Comparison of ENCODE assay signal across 21 cellular contexts in genomic region chr13:71339010-71339409, GRCh38.
DNase-seq lines count a peak whose midpoint lies in the region; ATAC-seq and TF ChIP-seq lines count a peak whose summit lies in the region.
"Had no signal": no experiment of that assay in that cellular context is flagged by ENCODE, and none has a peak within 500 bp of the region (broad histone marks: within the 10 kb centered on the region; RNA-seq: fewer than 3 reads in every experiment).

No MANE protein-coding gene starts in this region.

- CTCF ChIA-PET in SK-N-SH (lab: Yijun Ruan, JAX) (no interaction called here), Calu3 (lab: Charles Lee) (no interaction called here)

- H3F3A ChIP-seq in SK-N-SH (replicated peaks; ENCODE audit: insufficient read depth): no peaks in the 10 kb centered on the region

- no peaks in the 10 kb centered on the region for H3K9me3 ChIP-seq in SK-N-SH
- no peaks in the 10 kb centered on the region for H3K9me3 ChIP-seq in aorta (ENCODE audit: control insufficient read depth, low read length)
- H3K9me3 ChIP-seq: A549; BE2C; BLaER1 treated with 17β-estradiol and CSF1 and Interleukin-3, amounts not matched to agents 10 nM and 100 nM had no signal

- H3K4me1 ChIP-seq in SK-N-SH (ENCODE audit: control insufficient read depth in 1 of 2, insufficient read depth in 2 of 2, low read depth in 1 of 2, low read length in 1 of 2): no peaks in the 10 kb centered on the region; a peak in 1 of 4 replicates
- H3K4me1 ChIP-seq in aorta (ENCODE audit: control insufficient read depth in 1 of 2, insufficient read depth in 2 of 2, low read length in 2 of 2): no peaks in the 10 kb centered on the region
- H3K4me1 ChIP-seq: A549; BE2C; BLaER1 treated with 17β-estradiol and CSF1 and Interleukin-3, amounts not matched to agents 10 nM and 100 nM had no signal

- H3K36me3 ChIP-seq in SK-N-SH (replicated peaks in 1 of 2; ENCODE audit: control insufficient read depth in 1 of 2, insufficient read depth in 2 of 2, low read length in 1 of 2) (no peaks in the 10 kb centered on the region), aorta (ENCODE audit: control insufficient read depth in 1 of 2, insufficient read depth in 2 of 2, low read length in 1 of 2) (no peaks in the 10 kb centered on the region)
- H3K36me3 ChIP-seq: BE2C; BLaER1 treated with 17β-estradiol and CSF1 and Interleukin-3, amounts not matched to agents 10 nM and 100 nM had no signal

- H3K9me3 Mint-ChIP-seq in Calu3 (ENCODE audit: low read depth, unreplicated experiment): no peaks in the 10 kb centered on the region
- H3K9me3 Mint-ChIP-seq: CD4-positive, alpha-beta T cell had no signal

- H3K4me1 Mint-ChIP-seq in Calu3 (ENCODE audit: low read depth, unreplicated experiment): no peaks in the 10 kb centered on the region
- H3K4me1 Mint-ChIP-seq: CD14-positive monocyte; CD8-positive, alpha-beta memory T cell had no signal

- H3K36me3 Mint-ChIP-seq in Calu3 (ENCODE audit: insufficient read depth, unreplicated experiment): no peaks in the 10 kb centered on the region
- H3K36me3 Mint-ChIP-seq: CD14-positive monocyte; CD8-positive, alpha-beta memory T cell had no signal

- 24% methylated on average over 1 of the region's 1 CpG for WGBS in SK-N-SH (ENCODE audit: low lambda C conversion rate)
- 67 to 78% methylated on average over 1 of the region's 1 CpG for WGBS in aorta, 2 donors

- TF ChIP-seq CTCF in SK-N-SH (IDR thresholded peaks at IDR 0.05) (no peak), fibroblast of villous mesenchyme (IDR thresholded peaks at IDR 0.05; ENCODE audit: insufficient read depth, low read depth, low read length) (no peak), Calu3 (IDR thresholded peaks at IDR 0.05; ENCODE audit: unreplicated experiment) (no peak)

- no peak overlapping the region for H3K4me2 ChIP-seq in SK-N-SH
- H3K4me2 ChIP-seq: A549; BLaER1 treated with 17β-estradiol and CSF1 and Interleukin-3, amounts not matched to agents 10 nM and 100 nM had no signal

- intact Hi-C loops in Calu3 (cut with micrococcal nuclease; ENCODE audit: unreplicated experiment) (no loop called here), aorta (cut with DNase I) (no loop called here)

- no peak overlapping the region for H3K27ac Mint-ChIP-seq in Calu3 (ENCODE audit: unreplicated experiment)
- H3K27ac Mint-ChIP-seq: CD14-positive monocyte; CD4-positive, alpha-beta T cell; CD8-positive, alpha-beta memory T cell had no signal

- no peak overlapping the region for H3K4me3 Mint-ChIP-seq in Calu3 (ENCODE audit: low read depth, unreplicated experiment)
- H3K4me3 Mint-ChIP-seq: CD14-positive monocyte; CD4-positive, alpha-beta T cell; CD8-positive, alpha-beta memory T cell had no signal

- H3K27ac ChIP-seq in SK-N-SH (ENCODE audit: low read depth in 2 of 2, low read length in 1 of 2): peak overlapping the region in 1 of 2 experiments; percentile 43; a peak in 1 of 4 replicates
- no peak overlapping the region for H3K27ac ChIP-seq in aorta (ENCODE audit: low read depth in 1 of 2, low read length in 2 of 2)
- H3K27ac ChIP-seq: A549; BLaER1 treated with 17β-estradiol and CSF1 and Interleukin-3, amounts not matched to agents 10 nM and 100 nM; GM23248 had no signal

- no peak overlapping the region for H3K4me3 ChIP-seq in SK-N-SH (ENCODE audit: low read depth in 2 of 2, low read length in 1 of 2)
- no peak overlapping the region for H3K4me3 ChIP-seq in fibroblast of villous mesenchyme (ENCODE audit: low read depth, low read length)
- no peak overlapping the region for H3K4me3 ChIP-seq in aorta (ENCODE audit: low read length in 2 of 2)
- H3K4me3 ChIP-seq: A549; BLaER1 treated with 17β-estradiol and CSF1 and Interleukin-3, amounts not matched to agents 10 nM and 100 nM; GM23248 had no signal

- ATAC-seq in aorta (ENCODE audit: low FRiP score) (no peak), HG03045 (IDR thresholded peaks at IDR 0.05; ENCODE audit: unreplicated experiment) (no peak)
- ATAC-seq: A549 had no signal

- no peak overlapping the region for H2AFZ ChIP-seq in SK-N-SH (ENCODE audit: low read depth)
- H2AFZ ChIP-seq: GM23248 had no signal

- BruUV-seq in Calu3 (replicated peaks; lab: Mats Ljungman, UMichigan): no TSS peak

- H3K27me3 ChIP-seq in SK-N-SH (ENCODE audit: insufficient read depth) (no peaks in the 10 kb centered on the region), aorta (ENCODE audit: control insufficient read depth in 1 of 2, insufficient read depth in 2 of 2, low read length in 1 of 2) (no peaks in the 10 kb centered on the region)
- H3K27me3 ChIP-seq: BE2C; BLaER1 treated with 17β-estradiol and CSF1 and Interleukin-3, amounts not matched to agents 10 nM and 100 nM had no signal

- no peak overlapping the region for H3K9ac ChIP-seq in SK-N-SH
- H3K9ac ChIP-seq: BLaER1 treated with 17β-estradiol and CSF1 and Interleukin-3, amounts not matched to agents 10 nM and 100 nM; GM23248 had no signal

- H4K20me1 ChIP-seq in SK-N-SH (ENCODE audit: insufficient read depth): no peaks in the 10 kb centered on the region
- H4K20me1 ChIP-seq: BLaER1 treated with 17β-estradiol and CSF1 and Interleukin-3, amounts not matched to agents 10 nM and 100 nM had no signal

- no peak for TF ChIP-seq EP300 in SK-N-SH (IDR thresholded peaks at IDR 0.05; ENCODE audit: borderline replicate concordance in 1 of 2, low read depth in 1 of 2, low read length in 1 of 2)

- H3K27me3 Mint-ChIP-seq in Calu3 (ENCODE audit: unreplicated experiment): no peaks in the 10 kb centered on the region
- H3K27me3 Mint-ChIP-seq: CD4-positive, alpha-beta T cell; CD8-positive, alpha-beta memory T cell had no signal

- H3K79me2 ChIP-seq in SK-N-SH (ENCODE audit: insufficient read depth): no peaks in the 10 kb centered on the region

- H3K9me2 ChIP-seq in SK-N-SH: no peaks in the 10 kb centered on the region; the same call in 1 of the 2 replicates

- DNase-seq in OCI-M1 (lab: John Stamatoyannopoulos, UW) (peak; percentile 4), SK-N-SH (peak; percentile 1), fibroblast of villous mesenchyme (ENCODE audit: low read depth) (peak; percentile 3), Calu3 (no peak), aorta (no peak)
- DNase-seq: 8988T; ACHN; AML-193; BE2C; CD4-positive, alpha-beta T cell; CD8-positive, alpha-beta memory T cell; DMS53; DMS79 treated with DMSO at 0.1 percent for 48 hours; GF-D8; GM23248; H7; HCEC 1CT had no signal

- TF ChIP-seq RAD21 in SK-N-SH (IDR thresholded peaks at IDR 0.05; ENCODE audit: low read length): no peak

- POLR2A ChIA-PET in SK-N-SH (lab: Yijun Ruan, JAX): no interaction called here

TF ChIP-seq in SK-N-SH, 30 proteins besides CTCF, POLR2A, EP300 and RAD21:
- TF ChIP-seq RFX5 (IDR thresholded peaks at IDR 0.05; ENCODE audit: low read length) (no peak), GABPA (IDR thresholded peaks at IDR 0.05; ENCODE audit: low read depth) (no peak), NFIC (IDR thresholded peaks at IDR 0.05; ENCODE audit: borderline replicate concordance) (no peak), REST (IDR thresholded peaks at IDR 0.05; ENCODE audit: low read depth, low read length) (no peak), SMC3 (IDR thresholded peaks at IDR 0.05; ENCODE audit: low read depth, low read length) (no peak), GATA2 (CRISPR knock-in tag; IDR thresholded peaks at IDR 0.05) (peak; percentile 47; the same call in 1 of the 2 replicates), ELF1 (IDR thresholded peaks at IDR 0.05) (no peak)
- TF ChIP-seq, protein P1, sequence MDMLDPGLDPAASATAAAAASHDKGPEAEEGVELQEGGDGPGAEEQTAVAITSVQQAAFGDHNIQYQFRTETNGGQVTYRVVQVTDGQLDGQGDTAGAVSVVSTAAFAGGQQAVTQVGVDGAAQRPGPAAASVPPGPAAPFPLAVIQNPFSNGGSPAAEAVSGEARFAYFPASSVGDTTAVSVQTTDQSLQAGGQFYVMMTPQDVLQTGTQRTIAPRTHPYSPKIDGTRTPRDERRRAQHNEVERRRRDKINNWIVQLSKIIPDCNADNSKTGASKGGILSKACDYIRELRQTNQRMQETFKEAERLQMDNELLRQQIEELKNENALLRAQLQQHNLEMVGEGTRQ (IDR thresholded peaks at IDR 0.05; ENCODE audit: borderline replicate concordance, low read depth, low read length): no peak

Comparison
In these comparisons a context has a peak if more than half of its experiments do, and no peak if none do; other contexts are left out.
1. DNase-seq: peak in OCI-M1 (single experiment), SK-N-SH (single experiment) and fibroblast of villous mesenchyme (single experiment); none in Calu3 (single experiment) and aorta (0 of 2).